In the genomic region with DNA sequence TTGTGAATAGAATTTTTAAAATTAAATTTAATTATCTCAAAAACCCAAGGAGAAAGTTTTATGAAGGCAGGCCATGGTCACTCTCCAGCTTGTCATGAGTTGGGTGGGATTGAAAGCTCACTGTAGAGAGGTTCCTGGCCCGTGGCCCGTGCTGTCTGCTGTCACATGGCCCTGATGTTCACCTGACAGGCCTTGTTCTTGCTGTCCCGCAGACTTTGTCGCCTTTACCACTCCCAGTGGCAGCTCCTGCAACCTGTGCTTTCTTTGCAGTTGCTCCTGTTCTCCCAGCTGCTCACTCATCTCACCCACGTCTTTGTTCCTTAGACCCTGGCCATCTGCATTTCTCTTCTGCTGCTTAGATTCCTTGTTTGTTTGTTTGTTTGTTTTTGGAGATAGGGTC, we compare ENCODE assay signal across 26 cellular contexts.
"Had no signal": no experiment of that assay in that cellular context is flagged by ENCODE, and none has a peak within 500 bp of the region (broad histone marks: within the 10 kb centered on the region; RNA-seq: fewer than 3 reads in every experiment).

No MANE protein-coding gene starts in this region.

- H3K27ac Mint-ChIP-seq: activated CD8-positive, alpha-beta T cell treated with anti-CD3 and anti-CD28 coated beads, Interleukin-2, amount 10 ng/mL, durations not matched to agents 7 days and 5 days; activated naive CD8-positive, alpha-beta T cell treated with anti-CD3 and anti-CD28 coated beads, Interleukin-2, amount 50 U/mL, for 24 hours; activated T-helper 2 cell treated with anti-CD3 and anti-CD28 coated beads, Interferon-gamma antibody, Interleukin-2, Interleukin-4, amounts not matched to agents 10 μg/mL and 5 μg/mL and 100 μg/mL, durations not matched to agents 14 hours and 24 hours and 36 hours had no signal

- H3K4me3 ChIP-seq: MG63 had no signal

- H3K27ac ChIP-seq: WERI-Rb-1 had no signal

- H3K4me1 Mint-ChIP-seq: activated naive CD8-positive, alpha-beta T cell treated with anti-CD3 and anti-CD28 coated beads, Interleukin-2, amount 50 U/mL, for 24 hours; brain had no signal

- H3K9me3 ChIP-seq: MG63 had no signal

- H3K36me3 Mint-ChIP-seq: activated naive CD8-positive, alpha-beta T cell had no signal

- DNase-seq: activated CD4-positive, alpha-beta T cell treated with anti-CD3 and anti-CD28 coated beads for 1 hour; activated CD4-positive, alpha-beta T cell treated with anti-CD3 and anti-CD28 coated beads for 48 hours; activated CD4-positive, CD25-positive, alpha-beta regulatory T cell; activated CD8-positive, alpha-beta T cell treated with anti-CD3 and anti-CD28 coated beads, Interleukin-2, amount 10 ng/mL, durations not matched to agents 7 days and 5 days; activated gamma-delta T cell; activated naive CD4-positive, alpha-beta T cell treated with anti-CD3 and anti-CD28 coated beads for 36 hours; activated naive CD8-positive, alpha-beta T cell treated with anti-CD3 and anti-CD28 coated beads, Interleukin-2, amount 50 U/mL, for 24 hours; activated T-cell treated with anti-CD3 and anti-CD28 coated beads, Interleukin-2, amount 50 U/mL, for 24 hours; Kasumi-1; KG1; MG63; NCI-H1048; NCI-H1105 treated with DMSO at 0.1 percent for 48 hours; NCI-H1436; NCI-H1694; NCI-H2029; NCI-H345; NCI-H524 treated with DMSO at 0.1 percent for 48 hours; SIG-M5; SW 1271; T-helper 1 cell; T1000; WERI-Rb-1 had no signal

- H3K9me3 Mint-ChIP-seq: activated naive CD4-positive, alpha-beta T cell treated with anti-CD3 and anti-CD28 coated beads for 36 hours; activated naive CD8-positive, alpha-beta T cell treated with anti-CD3 and anti-CD28 coated beads, Interleukin-2, amount 50 U/mL, for 24 hours; activated T-cell treated with anti-CD3 and anti-CD28 coated beads, Interleukin-2, amount 50 U/mL, for 24 hours; activated T-helper 2 cell treated with anti-CD3 and anti-CD28 coated beads, Interferon-gamma antibody, Interleukin-2, Interleukin-4, amounts not matched to agents 10 μg/mL and 5 μg/mL and 100 μg/mL, durations not matched to agents 14 hours and 24 hours and 36 hours; brain had no signal

- H3K27me3 ChIP-seq: MG63 had no signal

- H3K4me3 Mint-ChIP-seq: activated CD8-positive, alpha-beta T cell treated with anti-CD3 and anti-CD28 coated beads, Interleukin-2, amount 10 ng/mL, durations not matched to agents 7 days and 5 days; activated naive CD4-positive, alpha-beta T cell treated with anti-CD3 and anti-CD28 coated beads for 36 hours; activated naive CD8-positive, alpha-beta T cell; activated naive CD8-positive, alpha-beta T cell treated with anti-CD3 and anti-CD28 coated beads, Interleukin-2, amount 50 U/mL, for 24 hours; activated T-cell treated with anti-CD3 and anti-CD28 coated beads, Interleukin-2, amount 50 U/mL, for 24 hours; brain had no signal

- H3K27me3 Mint-ChIP-seq: activated naive CD8-positive, alpha-beta T cell; activated naive CD8-positive, alpha-beta T cell treated with anti-CD3 and anti-CD28 coated beads, Interleukin-2, amount 50 U/mL, for 24 hours; activated T-cell treated with anti-CD3 and anti-CD28 coated beads, Interleukin-2, amount 50 U/mL, for 24 hours; brain had no signal
